20 cellular contexts compared by ENCODE assay signal in genomic region chr17:12007466-12007865, GRCh38.
"Had no signal": no experiment of that assay in that cellular context is flagged by ENCODE, and none has a peak within 500 bp of the region (broad histone marks: within the 10 kb centered on the region; RNA-seq: fewer than 3 reads in every experiment).

No MANE protein-coding gene starts in this region.

- ATAC-seq: K562, Panc1, PC-3 had no signal

- H3K27ac ChIP-seq: HL-60, KMS-11, RWPE1 had no signal

- H3K4me3 ChIP-seq: K562 had no signal

- H3K9me3 ChIP-seq: SK-N-SH had no signal

- DNase-seq: Kasumi-1, MM.1S, NCI-H1092 treated with DMSO at 0.1 percent for 48 hours, NCI-H1436, NCI-H1694, NCI-H187 treated with DMSO at 0.1 percent for 48 hours, NCI-H2029 treated with DMSO at 0.1 percent for 48 hours, NCI-H2171 treated with DMSO at 0.1 percent for 48 hours, NCI-H345, NCI-H446 treated with DMSO at 0.1 percent for 48 hours, NCI-H510A treated with DMSO at 0.1 percent for 48 hours, NCI-H526, PC-3, SHP77, SK-N-SH had no signal

- H3K9ac ChIP-seq: KMS-11, SK-N-SH had no signal

- H3K4me2 ChIP-seq: KMS-11, SK-N-SH had no signal
